In the genomic region with DNA sequence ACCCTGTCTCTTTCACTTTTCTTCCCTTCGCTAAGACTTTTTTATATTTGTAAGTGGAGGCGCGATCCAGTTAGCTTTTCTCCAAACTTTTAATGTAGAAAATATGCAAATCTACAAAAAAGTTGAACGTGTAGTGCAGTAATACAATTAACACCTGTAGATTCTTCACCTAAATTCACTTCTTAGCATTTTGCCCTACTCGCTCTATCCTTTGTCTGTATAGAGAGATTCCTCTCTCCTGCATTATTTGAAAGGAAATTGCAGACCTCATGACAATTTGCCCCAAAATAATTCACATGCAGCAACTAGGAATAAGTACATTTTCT, we compare ENCODE assay signal across 10 cellular contexts. TPM values are rescaled to one million over a fixed set of nuclear protein-coding genes. Genes with fewer than 3 reads are reported as not detected.
DNase-seq lines count a peak whose midpoint lies in the region; ATAC-seq and TF ChIP-seq lines count a peak whose summit lies in the region.
"Had no signal": no experiment of that assay in that cellular context is flagged by ENCODE, and none has a peak within 500 bp of the region (broad histone marks: within the 10 kb centered on the region; RNA-seq: fewer than 3 reads in every experiment).

No MANE protein-coding gene starts in this region.

- H3K27me3 ChIP-seq in lung (ENCODE audit: control insufficient read depth, insufficient read depth) = no peaks in the 10 kb centered on the region
- no peaks in the 10 kb centered on the region for H3K27me3 ChIP-seq in tibial artery

- H3K4me3 ChIP-seq in lung = peak overlapping the region; percentile 32
- peak overlapping the region; percentile 60 to 73 for H3K4me3 ChIP-seq in tibial artery

- H3K27me3 Mint-ChIP-seq in activated CD8-positive, alpha-beta memory T cell treated with anti-CD3 and anti-CD28 coated beads, Interleukin-2, amount 10 ng/mL, durations not matched to agents 7 days and 5 days = peaks cover 33% of the 10 kb centered on the region
- H3K27me3 Mint-ChIP-seq in MCF 10A (ENCODE audit: insufficient read depth, unreplicated experiment) = no peaks in the 10 kb centered on the region

- no peak for DNase-seq in activated CD8-positive, alpha-beta memory T cell treated with anti-CD3 and anti-CD28 coated beads, Interleukin-2, amount 10 ng/mL, durations not matched to agents 7 days and 5 days
- no peak for DNase-seq in activated CD8-positive, alpha-beta memory T cell treated with anti-CD3 and anti-CD28 coated beads, Interleukin-2, amount 50 U/mL, for 4 hours
- DNase-seq in MCF 10A (ENCODE audit: unreplicated experiment) = no peak
- DNase-seq in lung (ENCODE audit: low spot score) = no peak
- no peak for DNase-seq in tibial artery
- no peak for DNase-seq in activated CD4-positive, CD25-positive, alpha-beta regulatory T cell treated with anti-CD3 and anti-CD28 coated beads, Interleukin-2, amount 50 U/mL, for 72 hours
- DNase-seq: GOT3, NCI-H526 treated with DMSO at 0.1 percent for 48 hours had no signal

- BruUV-seq in MCF 10A (replicated peaks; lab: Mats Ljungman, UMichigan) = no TSS peak

- peaks cover 10% of the 10 kb centered on the region for H3K4me1 Mint-ChIP-seq in activated CD8-positive, alpha-beta memory T cell treated with anti-CD3 and anti-CD28 coated beads, Interleukin-2, amount 10 ng/mL, durations not matched to agents 7 days and 5 days
- H3K4me1 Mint-ChIP-seq in MCF 10A (ENCODE audit: insufficient read depth, unreplicated experiment) = peaks cover 6% of the 10 kb centered on the region

- POLR2A ChIA-PET in MCF 10A (lab: Yijun Ruan, JAX) = no interaction called here

- H3K27ac Mint-ChIP-seq in activated CD8-positive, alpha-beta memory T cell treated with anti-CD3 and anti-CD28 coated beads, Interleukin-2, amount 10 ng/mL, durations not matched to agents 7 days and 5 days = no peak overlapping the region
- no peak overlapping the region for H3K27ac Mint-ChIP-seq in MCF 10A (ENCODE audit: low read depth, unreplicated experiment)

- H3K9me3 ChIP-seq in lung (ENCODE audit: control insufficient read depth in 2 of 2, insufficient read depth in 1 of 2, low read length in 1 of 2) = no peaks in the 10 kb centered on the region
- no peaks in the 10 kb centered on the region for H3K9me3 ChIP-seq in tibial artery

- intact Hi-C loops in MCF 10A (cut with micrococcal nuclease) = no loop called here
- intact Hi-C loops in tibial artery (cut with DNase I; ENCODE audit: low total_unique reads) = no loop called here

- 8 to 12% methylated on average over 5 of the region's 5 CpGs for WGBS in lung, 2 donors

- TF ChIP-seq CTCF in MCF 10A (IDR thresholded peaks at IDR 0.05; ENCODE audit: unreplicated experiment) = no peak
- TF ChIP-seq CTCF in lung (IDR thresholded peaks at IDR 0.05; ENCODE audit: control extremely low read depth, extremely low read depth) = no peak
- no peak for TF ChIP-seq CTCF in tibial artery (IDR thresholded peaks at IDR 0.05)

- ATAC-seq in activated CD8-positive, alpha-beta memory T cell treated with anti-CD3 and anti-CD28 coated beads, Interleukin-2, amount 10 ng/mL, durations not matched to agents 7 days and 5 days = no peak
- no peak for ATAC-seq in lung (ENCODE audit: insufficient read depth, low FRiP score)
- ATAC-seq in GM21529 (IDR thresholded peaks at IDR 0.05; ENCODE audit: unreplicated experiment) = no peak
- no peak for ATAC-seq in HG03571 (IDR thresholded peaks at IDR 0.05; ENCODE audit: unreplicated experiment)

- H3K36me3 Mint-ChIP-seq in activated CD8-positive, alpha-beta memory T cell treated with anti-CD3 and anti-CD28 coated beads, Interleukin-2, amount 10 ng/mL, durations not matched to agents 7 days and 5 days = peaks cover 2% of the 10 kb centered on the region
- H3K36me3 Mint-ChIP-seq in MCF 10A (ENCODE audit: insufficient read depth, unreplicated experiment) = no peaks in the 10 kb centered on the region

- H3K4me3 Mint-ChIP-seq in activated CD8-positive, alpha-beta memory T cell treated with anti-CD3 and anti-CD28 coated beads, Interleukin-2, amount 10 ng/mL, durations not matched to agents 7 days and 5 days = peak overlapping the region; percentile 76
- H3K4me3 Mint-ChIP-seq in MCF 10A (ENCODE audit: unreplicated experiment) = peak overlapping the region; percentile 40

- H3K4me1 ChIP-seq in lung (ENCODE audit: control insufficient read depth in 2 of 2, insufficient read depth in 2 of 2, low read length in 2 of 2) (peaks cover 4 to 6% of the 10 kb centered on the region in 2 donors), tibial artery (peaks cover 0 to 34% (median 24%) of the 10 kb centered on the region in 4 donors)

- H3K36me3 ChIP-seq in lung (ENCODE audit: control insufficient read depth in 2 of 2, insufficient read depth in 2 of 2, low read length in 2 of 2) = no peaks in the 10 kb centered on the region
- H3K36me3 ChIP-seq in tibial artery = no peaks in the 10 kb centered on the region

- H3K27ac ChIP-seq in lung (ENCODE audit: low read depth in 1 of 2, low read length in 1 of 2) = no peak overlapping the region
- peak overlapping the region; percentile 61 to 81 for H3K27ac ChIP-seq in tibial artery

- CTCF ChIA-PET in activated CD8-positive, alpha-beta memory T cell treated with anti-CD3 and anti-CD28 coated beads, Interleukin-2, amount 10 ng/mL, durations not matched to agents 7 days and 5 days (lab: Charles Lee) = interaction anchor here (0.8 to 1.0 kb wide), 2 partner anchors 31 to 129 kb away, joined by 3 read pairs; no protein-coding TSS in a partner anchor
- CTCF ChIA-PET in MCF 10A (lab: Yijun Ruan, JAX) = no interaction called here

- H3K9me3 Mint-ChIP-seq in activated CD8-positive, alpha-beta memory T cell treated with anti-CD3 and anti-CD28 coated beads, Interleukin-2, amount 10 ng/mL, durations not matched to agents 7 days and 5 days (ENCODE audit: low read depth) = no peaks in the 10 kb centered on the region
- H3K9me3 Mint-ChIP-seq in MCF 10A (ENCODE audit: unreplicated experiment) = no peaks in the 10 kb centered on the region

RNA-seq across cellular contexts. Expression of a gene that starts 21.4 kb away (rescaled TPM):
- total RNA-seq in activated CD8-positive, alpha-beta memory T cell treated with anti-CD3 and anti-CD28 coated beads, Interleukin-2, amount 10 ng/mL, durations not matched to agents 7 days and 5 days = 1 to 10 TPM; 1.5 to 1.9 TPM
- 0.86 and 1.1 TPM in 2 replicates for total RNA-seq in MCF 10A (2022)
- total RNA-seq in lung = 1 to 10 TPM in 1 of 2 donors, under 1 TPM in 1; 0.88 to 2.3 TPM
- 1 to 10 TPM in 1 of 2 donors, under 1 TPM in 1; 0.81 to 1.6 TPM for polyA plus RNA-seq in lung

RNA-seq across cellular contexts. Expression of a gene that starts 35.7 kb away (rescaled TPM):
- 10 to 100 TPM; 43.4 to 61.6 TPM for total RNA-seq in activated CD8-positive, alpha-beta memory T cell treated with anti-CD3 and anti-CD28 coated beads, Interleukin-2, amount 10 ng/mL, durations not matched to agents 7 days and 5 days
- total RNA-seq in MCF 10A (2022) (35.5 and 37.0 TPM in 2 replicates), lung (10 to 100 TPM; 29.2 to 80.0 TPM)
- 10 to 100 TPM in 1 of 2 donors, 1 to 10 TPM in 1; 8.5 to 11.1 TPM for polyA plus RNA-seq in lung

Comparison
In these comparisons a context has a peak if more than half of its experiments do, and no peak if none do; other contexts are left out.
1. H3K27ac ChIP-seq: peak in tibial artery (2 of 2); none in lung (0 of 2).